ENCODE assay signal across 23 cellular contexts in the genomic region with DNA sequence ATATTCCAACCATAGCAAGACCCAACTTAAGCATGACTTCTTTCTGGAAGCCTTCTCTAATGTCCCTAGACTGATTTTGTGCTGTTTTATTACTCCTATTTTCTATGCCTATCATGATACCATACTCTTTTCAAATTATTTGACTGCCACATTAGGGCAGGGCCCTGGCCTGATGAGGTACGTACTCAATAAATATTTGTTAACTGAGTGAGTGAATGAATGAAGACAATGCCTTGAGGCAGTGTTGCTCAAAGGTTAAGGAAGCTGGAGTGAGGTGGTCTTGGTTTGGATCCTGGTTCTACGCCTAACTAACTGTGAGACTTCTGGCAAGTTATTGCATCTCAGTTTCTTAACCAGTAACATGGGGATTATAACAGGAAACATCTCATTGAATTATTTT. TPM values are rescaled to one million over a fixed set of nuclear protein-coding genes. Genes with fewer than 3 reads are reported as not detected.
DNase-seq lines count a peak whose midpoint lies in the region; ATAC-seq, FAIRE-seq and TF ChIP-seq lines count a peak whose summit lies in the region.
"Had no signal": no experiment of that assay in that cellular context is flagged by ENCODE, and none has a peak within 500 bp of the region (broad histone marks: within the 10 kb centered on the region; RNA-seq: fewer than 3 reads in every experiment).

No MANE protein-coding gene starts in this region.

- H3K27ac Mint-ChIP-seq in activated naive CD8-positive, alpha-beta T cell treated with anti-CD3 and anti-CD28 coated beads, Interleukin-2, amount 50 U/mL, for 24 hours, result no peak overlapping the region
- H3K27ac Mint-ChIP-seq: CD4-positive, CD25-positive, alpha-beta regulatory T cell; CD8-positive, alpha-beta memory T cell; H9; IgD-negative memory B cell had no signal

- ATAC-seq in HG03342 (IDR thresholded peaks at IDR 0.05; ENCODE audit: unreplicated experiment) (no peak), HG02981 (IDR thresholded peaks at IDR 0.05; ENCODE audit: unreplicated experiment) (no peak)
- no peak for ATAC-seq in activated naive CD8-positive, alpha-beta T cell treated with anti-CD3 and anti-CD28 coated beads, Interleukin-2, amount 50 U/mL, for 24 hours
- ATAC-seq: GM12878 had no signal

- H3K9me2 ChIP-seq in PC-9 (ENCODE audit: insufficient read depth), result no peaks in the 10 kb centered on the region

- H3K36me3 ChIP-seq in PC-9 (ENCODE audit: low read depth) (no peaks in the 10 kb centered on the region), bronchial epithelial cell (ENCODE audit: control insufficient read depth, insufficient read depth, low read length) (no peaks in the 10 kb centered on the region), keratinocyte (ENCODE audit: control insufficient read depth in 2 of 2, extremely low read depth in 1 of 2, insufficient read depth in 2 of 2, low read length in 2 of 2) (no peaks in the 10 kb centered on the region), tibial artery (no peaks in the 10 kb centered on the region)
- H3K36me3 ChIP-seq: BE2C had no signal

- intact Hi-C loops in PC-9 (cut with micrococcal nuclease; ENCODE audit: unreplicated experiment), result no loop called here
- intact Hi-C loops in tibial artery (cut with DNase I; ENCODE audit: low total_unique reads), result no loop called here

- H4K20me1 ChIP-seq in PC-9 (ENCODE audit: insufficient read depth) (no peaks in the 10 kb centered on the region), keratinocyte (ENCODE audit: control insufficient read depth, extremely low read depth, insufficient read depth, low read length) (no peaks in the 10 kb centered on the region)

- H2AFZ ChIP-seq in PC-9 (no peak overlapping the region), keratinocyte (ENCODE audit: control insufficient read depth, low read length) (peak overlapping the region; percentile 45)

- H3K9me3 Mint-ChIP-seq in activated naive CD8-positive, alpha-beta T cell treated with anti-CD3 and anti-CD28 coated beads, Interleukin-2, amount 50 U/mL, for 24 hours, result peaks cover 7% of the 10 kb centered on the region
- H3K9me3 Mint-ChIP-seq: IgD-negative memory B cell had no signal

- no peaks in the 10 kb centered on the region for H3K9me1 ChIP-seq in keratinocyte (ENCODE audit: control insufficient read depth, extremely low read depth, insufficient read depth, low read length)

- CTCF ChIA-PET in PC-9 (lab: Charles Lee), result no interaction called here

- POLR2A ChIA-PET in PC-9 (lab: Charles Lee; ENCODE audit: unreplicated experiment), result interaction anchor here (0.6 kb wide), 1 partner anchor 35 kb away, joined by 8 read pairs; no protein-coding TSS in a partner anchor

- no peak overlapping the region for H3K4me2 ChIP-seq in PC-9
- H3K4me2 ChIP-seq in keratinocyte (ENCODE audit: control insufficient read depth, extremely low read depth, insufficient read depth, low read depth, low read length), result no peak overlapping the region

- H3K79me2 ChIP-seq in PC-9 (ENCODE audit: low read depth) (peaks cover 4% of the 10 kb centered on the region; the same call in 1 of the 2 replicates), keratinocyte (ENCODE audit: control insufficient read depth, insufficient read depth, low read length) (no peaks in the 10 kb centered on the region)

- H3K27ac ChIP-seq in PC-9 (peak overlapping the region; percentile 80; the same call in 1 of the 2 replicates), keratinocyte (ENCODE audit: control insufficient read depth, insufficient read depth, low read length) (peak overlapping the region; percentile 95), tibial artery (no peak overlapping the region)

- H3K4me3 ChIP-seq in PC-9, result no peak overlapping the region
- no peak overlapping the region for H3K4me3 ChIP-seq in bronchial epithelial cell (ENCODE audit: low read depth, low read length)
- no peak overlapping the region for H3K4me3 ChIP-seq in keratinocyte (ENCODE audit: control insufficient read depth in 2 of 3, extremely low read depth in 1 of 3, insufficient read depth in 2 of 3, low read depth in 1 of 3, low read length in 3 of 3)
- no peak overlapping the region for H3K4me3 ChIP-seq in tibial artery
- H3K4me3 ChIP-seq: GM12878 had no signal

- peaks cover 12% of the 10 kb centered on the region; the same call in 1 of the 2 replicates for H3F3A ChIP-seq in PC-9 (ENCODE audit: insufficient read depth, low read depth)

- TF ChIP-seq CTCF in PC-9 (conservative IDR thresholded peaks at IDR 0.05) (no peak), bronchial epithelial cell (IDR thresholded peaks at IDR 0.05; ENCODE audit: insufficient read depth, low read length, severe bottlenecking) (no peak), keratinocyte (optimal IDR thresholded peaks at IDR 0.05 in 1 of 3, IDR thresholded peaks at IDR 0.05 in 1 of 3, conservative IDR thresholded peaks at IDR 0.05 in 1 of 3; ENCODE audit: extremely low read depth in 1 of 3, insufficient read depth in 2 of 3, low read length in 3 of 3) (no peak), tibial artery (IDR thresholded peaks at IDR 0.05) (no peak)

- H3K4me1 Mint-ChIP-seq in activated naive CD8-positive, alpha-beta T cell treated with anti-CD3 and anti-CD28 coated beads, Interleukin-2, amount 50 U/mL, for 24 hours, result peaks cover 3% of the 10 kb centered on the region
- H3K4me1 Mint-ChIP-seq: CD4-positive, CD25-positive, alpha-beta regulatory T cell; CD8-positive, alpha-beta memory T cell; H9; IgD-negative memory B cell had no signal

- FAIRE-seq in bronchial epithelial cell (lab: Jason Lieb, UNC), result no peak
- peak; percentile 89 for FAIRE-seq in keratinocyte (lab: Jason Lieb, UNC)
- FAIRE-seq: A204.1, GM12878, H1, HTR-8/SVneo had no signal

- H3K4me3 Mint-ChIP-seq in activated naive CD8-positive, alpha-beta T cell treated with anti-CD3 and anti-CD28 coated beads, Interleukin-2, amount 50 U/mL, for 24 hours, result no peak overlapping the region
- H3K4me3 Mint-ChIP-seq: CD4-positive, CD25-positive, alpha-beta regulatory T cell; CD8-positive, alpha-beta memory T cell; H9; IgD-negative memory B cell had no signal

- peaks cover 3% of the 10 kb centered on the region; the same call in 1 of the 2 replicates for H3K9me3 ChIP-seq in PC-9 (ENCODE audit: insufficient read depth, low read depth)
- H3K9me3 ChIP-seq in keratinocyte (ENCODE audit: control insufficient read depth, low read depth, low read length), result no peaks in the 10 kb centered on the region
- H3K9me3 ChIP-seq in tibial artery, result no peaks in the 10 kb centered on the region
- H3K9me3 ChIP-seq: BE2C had no signal

- no peaks in the 10 kb centered on the region for H3K36me3 Mint-ChIP-seq in activated naive CD8-positive, alpha-beta T cell treated with anti-CD3 and anti-CD28 coated beads, Interleukin-2, amount 50 U/mL, for 24 hours (ENCODE audit: low read depth)
- H3K36me3 Mint-ChIP-seq: CD4-positive, CD25-positive, alpha-beta regulatory T cell; IgD-negative memory B cell had no signal

- dilution Hi-C loops in keratinocyte (cut with MboI; ENCODE audit: extremely low pct_ligation_motif_present, low sequenced_read_pairs), result no loop called here

- no TSS peak for BruUV-seq in PC-9 (replicated peaks; lab: Mats Ljungman, UMichigan)

- peaks cover 5% of the 10 kb centered on the region for H3K27me3 Mint-ChIP-seq in activated naive CD8-positive, alpha-beta T cell treated with anti-CD3 and anti-CD28 coated beads, Interleukin-2, amount 50 U/mL, for 24 hours
- H3K27me3 Mint-ChIP-seq: IgD-negative memory B cell had no signal

- peaks cover 35% of the 10 kb centered on the region for H3K4me1 ChIP-seq in PC-9 (replicated peaks; ENCODE audit: insufficient read depth)
- peaks cover 60% of the 10 kb centered on the region for H3K4me1 ChIP-seq in keratinocyte (ENCODE audit: control insufficient read depth, extremely low read depth, insufficient read depth, low read length)
- H3K4me1 ChIP-seq in tibial artery, result peaks cover 0 to 4% (median 2%) of the 10 kb centered on the region in 4 donors
- H3K4me1 ChIP-seq: BE2C had no signal

- H3K9ac ChIP-seq in keratinocyte (ENCODE audit: control insufficient read depth, extremely low read depth, insufficient read depth, low read length), result no peak overlapping the region

- no peak for DNase-seq in PC-9
- DNase-seq in bronchial epithelial cell (ENCODE audit: low read depth), result peak; percentile 59
- no peak for DNase-seq in keratinocyte (ENCODE audit: low read depth, low spot score)
- no peak for DNase-seq in activated naive CD8-positive, alpha-beta T cell treated with anti-CD3 and anti-CD28 coated beads, Interleukin-2, amount 50 U/mL, for 24 hours
- DNase-seq in tibial artery, result no peak
- DNase-seq: ACHN; BE2C; C1 segment of cervical spinal cord; CD4-positive, CD25-positive, alpha-beta regulatory T cell; CD8-positive, alpha-beta memory T cell; COR-L47; DMS 273 treated with DMSO at 0.1 percent for 48 hours; DMS53; DND-41; EL; H9 had no signal

- no peaks in the 10 kb centered on the region for H3K27me3 ChIP-seq in PC-9 (ENCODE audit: insufficient read depth, low read depth)
- no peaks in the 10 kb centered on the region for H3K27me3 ChIP-seq in bronchial epithelial cell (ENCODE audit: control insufficient read depth, insufficient read depth, low read length)
- H3K27me3 ChIP-seq in keratinocyte (ENCODE audit: control insufficient read depth, extremely low read depth, insufficient read depth, low read length), result no peaks in the 10 kb centered on the region
- no peaks in the 10 kb centered on the region for H3K27me3 ChIP-seq in tibial artery

RNA-seq across cellular contexts. Expression of a gene that starts 38.3 kb away (rescaled TPM):
- total RNA-seq in PC-9 (2021) (32.3 and 39.9 TPM in 2 replicates), bronchial epithelial cell (60.9 and 97.7 TPM in 2 replicates)
- polyA plus RNA-seq in keratinocyte, result 25.2 to 33.1 TPM (median 25.8 TPM) in 3 replicates
- polyA plus RNA-seq in keratinocyte (2011; ENCODE audit: low read depth), result 43.7 TPM
- polyA plus RNA-seq in keratinocyte (2011; cell fraction: cytosol; rRNA removed), result 15.7 and 28.3 TPM in 2 replicates
- 32.1 and 36.5 TPM in 2 replicates for polyA plus RNA-seq in keratinocyte (2011; cell fraction: nucleus; rRNA removed)
- polyA plus RNA-seq in keratinocyte (2012; ENCODE audit: low replicate concordance), result 19.3 and 39.7 TPM in 2 replicates
- 55.2 to 158 TPM (median 123 TPM) in 3 replicates for polyA minus RNA-seq in keratinocyte
- 61.0 TPM for polyA minus RNA-seq in keratinocyte (2011; cell fraction: cytosol; rRNA and poly(A)+ RNA removed)
- 55.2 and 102 TPM in 2 replicates for polyA minus RNA-seq in keratinocyte (2011; cell fraction: nucleus; rRNA and poly(A)+ RNA removed)

Comparison
In these comparisons a context has a peak if more than half of its experiments do, and no peak if none do; other contexts are left out.
1. H3K27ac ChIP-seq: peak in PC-9 (single experiment) and keratinocyte (single experiment); none in tibial artery (0 of 2).